ENCODE assay signal across 1 cellular context in the genomic region with DNA sequence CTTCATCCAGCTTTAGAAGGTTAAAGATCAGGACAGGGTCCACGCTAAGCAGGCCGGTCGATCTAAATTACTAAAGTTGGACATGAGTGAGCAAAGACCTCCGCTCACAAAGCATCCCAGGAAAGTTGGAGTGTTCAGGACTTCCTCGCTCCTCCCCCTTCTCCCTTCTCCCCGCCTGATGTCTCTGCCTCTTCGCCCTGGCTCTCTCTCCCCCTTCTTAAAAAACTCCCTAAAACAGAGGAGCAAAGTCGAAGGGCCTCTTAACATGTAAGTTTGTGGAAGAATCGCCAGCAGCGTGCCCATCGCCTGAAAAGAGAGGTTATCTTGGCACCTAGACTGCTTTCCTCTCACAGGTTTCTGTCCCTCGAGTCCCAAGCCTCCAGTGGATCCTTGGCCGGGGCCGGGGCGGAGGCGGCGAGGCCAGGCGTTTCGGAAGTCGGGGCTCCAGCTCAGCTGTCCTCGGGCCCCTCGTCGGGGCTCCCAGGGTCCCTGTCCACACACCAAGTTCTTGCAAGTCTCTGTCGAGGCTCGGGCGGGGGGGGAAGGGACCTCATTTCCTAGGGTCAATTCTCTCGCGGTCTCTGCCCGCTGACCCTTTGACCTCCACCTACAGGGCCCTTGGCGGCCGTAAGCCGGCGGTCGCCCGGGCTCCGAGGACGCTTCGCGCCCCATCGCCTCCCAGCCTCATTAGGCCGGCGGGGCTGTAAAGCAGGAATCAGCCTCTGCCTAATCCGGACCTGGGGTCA.
TF ChIP-seq lines count a peak whose summit lies in the region.

No MANE protein-coding gene starts in this region.

TF ChIP-seq in H1, 55 proteins besides CTCF, POLR2A, EP300 and RAD21:
- TF ChIP-seq TAF1 (IDR thresholded peaks at IDR 0.05; ENCODE audit: low read depth, low read length) (peak; percentile 28; the same call in 1 of the 2 replicates), KDM4A (IDR thresholded peaks at IDR 0.05; ENCODE audit: low read depth, low read length, severe bottlenecking) (no peak)
TF ChIP-seq in H1: peak in this region for 1.
